Comparison of ENCODE assay signal across 1 cellular context in genomic region chr13:90545070-90545840, GRCh38.
TF ChIP-seq lines count a peak whose summit lies in the region.

No MANE protein-coding gene starts in this region.

TF ChIP-seq in K562, 482 proteins besides CTCF, POLR2A, EP300 and RAD21 (continued from another document and continues in another):
- no peak for TF ChIP-seq ZNF384 (IDR thresholded peaks at IDR 0.05; ENCODE audit: low read depth, low read length)
- no peak for TF ChIP-seq RBM14 (IDR thresholded peaks at IDR 0.05; ENCODE audit: borderline replicate concordance, insufficient read depth, low read depth, low read length)
- TF ChIP-seq, protein P1, sequence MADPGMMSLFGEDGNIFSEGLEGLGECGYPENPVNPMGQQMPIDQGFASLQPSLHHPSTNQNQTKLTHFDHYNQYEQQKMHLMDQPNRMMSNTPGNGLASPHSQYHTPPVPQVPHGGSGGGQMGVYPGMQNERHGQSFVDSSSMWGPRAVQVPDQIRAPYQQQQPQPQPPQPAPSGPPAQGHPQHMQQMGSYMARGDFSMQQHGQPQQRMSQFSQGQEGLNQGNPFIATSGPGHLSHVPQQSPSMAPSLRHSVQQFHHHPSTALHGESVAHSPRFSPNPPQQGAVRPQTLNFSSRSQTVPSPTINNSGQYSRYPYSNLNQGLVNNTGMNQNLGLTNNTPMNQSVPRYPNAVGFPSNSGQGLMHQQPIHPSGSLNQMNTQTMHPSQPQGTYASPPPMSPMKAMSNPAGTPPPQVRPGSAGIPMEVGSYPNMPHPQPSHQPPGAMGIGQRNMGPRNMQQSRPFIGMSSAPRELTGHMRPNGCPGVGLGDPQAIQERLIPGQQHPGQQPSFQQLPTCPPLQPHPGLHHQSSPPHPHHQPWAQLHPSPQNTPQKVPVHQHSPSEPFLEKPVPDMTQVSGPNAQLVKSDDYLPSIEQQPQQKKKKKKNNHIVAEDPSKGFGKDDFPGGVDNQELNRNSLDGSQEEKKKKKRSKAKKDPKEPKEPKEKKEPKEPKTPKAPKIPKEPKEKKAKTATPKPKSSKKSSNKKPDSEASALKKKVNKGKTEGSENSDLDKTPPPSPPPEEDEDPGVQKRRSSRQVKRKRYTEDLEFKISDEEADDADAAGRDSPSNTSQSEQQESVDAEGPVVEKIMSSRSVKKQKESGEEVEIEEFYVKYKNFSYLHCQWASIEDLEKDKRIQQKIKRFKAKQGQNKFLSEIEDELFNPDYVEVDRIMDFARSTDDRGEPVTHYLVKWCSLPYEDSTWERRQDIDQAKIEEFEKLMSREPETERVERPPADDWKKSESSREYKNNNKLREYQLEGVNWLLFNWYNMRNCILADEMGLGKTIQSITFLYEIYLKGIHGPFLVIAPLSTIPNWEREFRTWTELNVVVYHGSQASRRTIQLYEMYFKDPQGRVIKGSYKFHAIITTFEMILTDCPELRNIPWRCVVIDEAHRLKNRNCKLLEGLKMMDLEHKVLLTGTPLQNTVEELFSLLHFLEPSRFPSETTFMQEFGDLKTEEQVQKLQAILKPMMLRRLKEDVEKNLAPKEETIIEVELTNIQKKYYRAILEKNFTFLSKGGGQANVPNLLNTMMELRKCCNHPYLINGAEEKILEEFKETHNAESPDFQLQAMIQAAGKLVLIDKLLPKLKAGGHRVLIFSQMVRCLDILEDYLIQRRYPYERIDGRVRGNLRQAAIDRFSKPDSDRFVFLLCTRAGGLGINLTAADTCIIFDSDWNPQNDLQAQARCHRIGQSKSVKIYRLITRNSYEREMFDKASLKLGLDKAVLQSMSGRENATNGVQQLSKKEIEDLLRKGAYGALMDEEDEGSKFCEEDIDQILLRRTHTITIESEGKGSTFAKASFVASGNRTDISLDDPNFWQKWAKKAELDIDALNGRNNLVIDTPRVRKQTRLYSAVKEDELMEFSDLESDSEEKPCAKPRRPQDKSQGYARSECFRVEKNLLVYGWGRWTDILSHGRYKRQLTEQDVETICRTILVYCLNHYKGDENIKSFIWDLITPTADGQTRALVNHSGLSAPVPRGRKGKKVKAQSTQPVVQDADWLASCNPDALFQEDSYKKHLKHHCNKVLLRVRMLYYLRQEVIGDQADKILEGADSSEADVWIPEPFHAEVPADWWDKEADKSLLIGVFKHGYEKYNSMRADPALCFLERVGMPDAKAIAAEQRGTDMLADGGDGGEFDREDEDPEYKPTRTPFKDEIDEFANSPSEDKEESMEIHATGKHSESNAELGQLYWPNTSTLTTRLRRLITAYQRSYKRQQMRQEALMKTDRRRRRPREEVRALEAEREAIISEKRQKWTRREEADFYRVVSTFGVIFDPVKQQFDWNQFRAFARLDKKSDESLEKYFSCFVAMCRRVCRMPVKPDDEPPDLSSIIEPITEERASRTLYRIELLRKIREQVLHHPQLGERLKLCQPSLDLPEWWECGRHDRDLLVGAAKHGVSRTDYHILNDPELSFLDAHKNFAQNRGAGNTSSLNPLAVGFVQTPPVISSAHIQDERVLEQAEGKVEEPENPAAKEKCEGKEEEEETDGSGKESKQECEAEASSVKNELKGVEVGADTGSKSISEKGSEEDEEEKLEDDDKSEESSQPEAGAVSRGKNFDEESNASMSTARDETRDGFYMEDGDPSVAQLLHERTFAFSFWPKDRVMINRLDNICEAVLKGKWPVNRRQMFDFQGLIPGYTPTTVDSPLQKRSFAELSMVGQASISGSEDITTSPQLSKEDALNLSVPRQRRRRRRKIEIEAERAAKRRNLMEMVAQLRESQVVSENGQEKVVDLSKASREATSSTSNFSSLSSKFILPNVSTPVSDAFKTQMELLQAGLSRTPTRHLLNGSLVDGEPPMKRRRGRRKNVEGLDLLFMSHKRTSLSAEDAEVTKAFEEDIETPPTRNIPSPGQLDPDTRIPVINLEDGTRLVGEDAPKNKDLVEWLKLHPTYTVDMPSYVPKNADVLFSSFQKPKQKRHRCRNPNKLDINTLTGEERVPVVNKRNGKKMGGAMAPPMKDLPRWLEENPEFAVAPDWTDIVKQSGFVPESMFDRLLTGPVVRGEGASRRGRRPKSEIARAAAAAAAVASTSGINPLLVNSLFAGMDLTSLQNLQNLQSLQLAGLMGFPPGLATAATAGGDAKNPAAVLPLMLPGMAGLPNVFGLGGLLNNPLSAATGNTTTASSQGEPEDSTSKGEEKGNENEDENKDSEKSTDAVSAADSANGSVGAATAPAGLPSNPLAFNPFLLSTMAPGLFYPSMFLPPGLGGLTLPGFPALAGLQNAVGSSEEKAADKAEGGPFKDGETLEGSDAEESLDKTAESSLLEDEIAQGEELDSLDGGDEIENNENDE (IDR thresholded peaks at IDR 0.05; ENCODE audit: low read depth, low read length), result no peak
- peak; percentile 40; the same call in 1 of the 2 replicates for TF ChIP-seq TSC22D4 (tag; IDR thresholded peaks at IDR 0.05)
- TF ChIP-seq ZNF408 (CRISPR knock-in tag; IDR thresholded peaks at IDR 0.05; ENCODE audit: low read depth), result no peak
- TF ChIP-seq CGGBP1 (CRISPR knock-in tag; IDR thresholded peaks at IDR 0.05), result no peak
- no peak for TF ChIP-seq MLX (CRISPR knock-in tag; conservative IDR thresholded peaks at IDR 0.05)
- TF ChIP-seq PHF21A (IDR thresholded peaks at IDR 0.05; ENCODE audit: borderline replicate concordance, low read depth), result no peak
- TF ChIP-seq, protein P2, sequence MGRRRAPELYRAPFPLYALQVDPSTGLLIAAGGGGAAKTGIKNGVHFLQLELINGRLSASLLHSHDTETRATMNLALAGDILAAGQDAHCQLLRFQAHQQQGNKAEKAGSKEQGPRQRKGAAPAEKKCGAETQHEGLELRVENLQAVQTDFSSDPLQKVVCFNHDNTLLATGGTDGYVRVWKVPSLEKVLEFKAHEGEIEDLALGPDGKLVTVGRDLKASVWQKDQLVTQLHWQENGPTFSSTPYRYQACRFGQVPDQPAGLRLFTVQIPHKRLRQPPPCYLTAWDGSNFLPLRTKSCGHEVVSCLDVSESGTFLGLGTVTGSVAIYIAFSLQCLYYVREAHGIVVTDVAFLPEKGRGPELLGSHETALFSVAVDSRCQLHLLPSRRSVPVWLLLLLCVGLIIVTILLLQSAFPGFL (CRISPR knock-in tag; IDR thresholded peaks at IDR 0.05), result no peak
- TF ChIP-seq EZH2 (IDR thresholded peaks at IDR 0.05; ENCODE audit: borderline replicate concordance, low read depth, low read length), result no peak
- TF ChIP-seq, protein P3, sequence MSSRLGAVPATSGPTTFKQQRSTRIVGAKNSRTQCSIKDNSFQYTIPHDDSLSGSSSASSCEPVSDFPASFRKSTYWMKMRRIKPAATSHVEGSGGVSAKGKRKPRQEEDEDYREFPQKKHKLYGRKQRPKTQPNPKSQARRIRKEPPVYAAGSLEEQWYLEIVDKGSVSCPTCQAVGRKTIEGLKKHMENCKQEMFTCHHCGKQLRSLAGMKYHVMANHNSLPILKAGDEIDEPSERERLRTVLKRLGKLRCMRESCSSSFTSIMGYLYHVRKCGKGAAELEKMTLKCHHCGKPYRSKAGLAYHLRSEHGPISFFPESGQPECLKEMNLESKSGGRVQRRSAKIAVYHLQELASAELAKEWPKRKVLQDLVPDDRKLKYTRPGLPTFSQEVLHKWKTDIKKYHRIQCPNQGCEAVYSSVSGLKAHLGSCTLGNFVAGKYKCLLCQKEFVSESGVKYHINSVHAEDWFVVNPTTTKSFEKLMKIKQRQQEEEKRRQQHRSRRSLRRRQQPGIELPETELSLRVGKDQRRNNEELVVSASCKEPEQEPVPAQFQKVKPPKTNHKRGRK (tag; IDR thresholded peaks at IDR 0.05), result no peak
- TF ChIP-seq SIX5 (IDR thresholded peaks at IDR 0.05; ENCODE audit: borderline replicate concordance in 1 of 2, insufficient read depth in 1 of 2, low read depth in 1 of 2, low read length in 2 of 2), result no peak; a peak in 1 of 4 replicates
- no peak for TF ChIP-seq ZNF124 (CRISPR knock-in tag; IDR thresholded peaks at IDR 0.05)
- TF ChIP-seq MEF2D (tag; conservative IDR thresholded peaks at IDR 0.05; ENCODE audit: low read depth), result no peak
- TF ChIP-seq USF2 (CRISPR knock-in tag; IDR thresholded peaks at IDR 0.05), result no peak
- TF ChIP-seq RBFOX2 (IDR thresholded peaks at IDR 0.05; ENCODE audit: low read depth, low read length), result no peak
- TF ChIP-seq ZNF395 (CRISPR knock-in tag; IDR thresholded peaks at IDR 0.05), result no peak
- no peak for TF ChIP-seq ZNF699 (CRISPR knock-in tag; IDR thresholded peaks at IDR 0.05; ENCODE audit: insufficient replicate concordance)
- TF ChIP-seq, protein P4, sequence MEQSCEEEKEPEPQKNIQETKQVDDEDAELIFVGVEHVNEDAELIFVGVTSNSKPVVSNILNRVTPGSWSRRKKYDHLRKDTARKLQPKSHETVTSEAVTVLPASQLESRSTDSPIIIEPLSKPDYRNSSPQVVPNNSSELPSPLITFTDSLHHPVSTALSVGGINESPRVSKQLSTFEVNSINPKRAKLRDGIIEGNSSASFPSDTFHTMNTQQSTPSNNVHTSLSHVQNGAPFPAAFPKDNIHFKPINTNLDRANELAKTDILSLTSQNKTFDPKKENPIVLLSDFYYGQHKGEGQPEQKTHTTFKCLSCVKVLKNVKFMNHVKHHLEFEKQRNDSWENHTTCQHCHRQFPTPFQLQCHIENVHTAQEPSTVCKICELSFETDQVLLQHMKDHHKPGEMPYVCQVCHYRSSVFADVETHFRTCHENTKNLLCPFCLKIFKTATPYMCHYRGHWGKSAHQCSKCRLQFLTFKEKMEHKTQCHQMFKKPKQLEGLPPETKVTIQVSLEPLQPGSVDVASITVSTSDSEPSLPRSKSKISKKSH (CRISPR knock-in tag; IDR thresholded peaks at IDR 0.05), result no peak
- TF ChIP-seq ZNF354B (CRISPR knock-in tag; IDR thresholded peaks at IDR 0.05), result no peak
- no peak for TF ChIP-seq RFX1 (IDR thresholded peaks at IDR 0.05)
- no peak for TF ChIP-seq BRD4 (IDR thresholded peaks at IDR 0.05)
- TF ChIP-seq NFIX (CRISPR knock-in tag; IDR thresholded peaks at IDR 0.05; ENCODE audit: low read depth), result no peak
- TF ChIP-seq HSF4 (CRISPR knock-in tag; IDR thresholded peaks at IDR 0.05; ENCODE audit: borderline replicate concordance), result no peak
- TF ChIP-seq, protein P5, sequence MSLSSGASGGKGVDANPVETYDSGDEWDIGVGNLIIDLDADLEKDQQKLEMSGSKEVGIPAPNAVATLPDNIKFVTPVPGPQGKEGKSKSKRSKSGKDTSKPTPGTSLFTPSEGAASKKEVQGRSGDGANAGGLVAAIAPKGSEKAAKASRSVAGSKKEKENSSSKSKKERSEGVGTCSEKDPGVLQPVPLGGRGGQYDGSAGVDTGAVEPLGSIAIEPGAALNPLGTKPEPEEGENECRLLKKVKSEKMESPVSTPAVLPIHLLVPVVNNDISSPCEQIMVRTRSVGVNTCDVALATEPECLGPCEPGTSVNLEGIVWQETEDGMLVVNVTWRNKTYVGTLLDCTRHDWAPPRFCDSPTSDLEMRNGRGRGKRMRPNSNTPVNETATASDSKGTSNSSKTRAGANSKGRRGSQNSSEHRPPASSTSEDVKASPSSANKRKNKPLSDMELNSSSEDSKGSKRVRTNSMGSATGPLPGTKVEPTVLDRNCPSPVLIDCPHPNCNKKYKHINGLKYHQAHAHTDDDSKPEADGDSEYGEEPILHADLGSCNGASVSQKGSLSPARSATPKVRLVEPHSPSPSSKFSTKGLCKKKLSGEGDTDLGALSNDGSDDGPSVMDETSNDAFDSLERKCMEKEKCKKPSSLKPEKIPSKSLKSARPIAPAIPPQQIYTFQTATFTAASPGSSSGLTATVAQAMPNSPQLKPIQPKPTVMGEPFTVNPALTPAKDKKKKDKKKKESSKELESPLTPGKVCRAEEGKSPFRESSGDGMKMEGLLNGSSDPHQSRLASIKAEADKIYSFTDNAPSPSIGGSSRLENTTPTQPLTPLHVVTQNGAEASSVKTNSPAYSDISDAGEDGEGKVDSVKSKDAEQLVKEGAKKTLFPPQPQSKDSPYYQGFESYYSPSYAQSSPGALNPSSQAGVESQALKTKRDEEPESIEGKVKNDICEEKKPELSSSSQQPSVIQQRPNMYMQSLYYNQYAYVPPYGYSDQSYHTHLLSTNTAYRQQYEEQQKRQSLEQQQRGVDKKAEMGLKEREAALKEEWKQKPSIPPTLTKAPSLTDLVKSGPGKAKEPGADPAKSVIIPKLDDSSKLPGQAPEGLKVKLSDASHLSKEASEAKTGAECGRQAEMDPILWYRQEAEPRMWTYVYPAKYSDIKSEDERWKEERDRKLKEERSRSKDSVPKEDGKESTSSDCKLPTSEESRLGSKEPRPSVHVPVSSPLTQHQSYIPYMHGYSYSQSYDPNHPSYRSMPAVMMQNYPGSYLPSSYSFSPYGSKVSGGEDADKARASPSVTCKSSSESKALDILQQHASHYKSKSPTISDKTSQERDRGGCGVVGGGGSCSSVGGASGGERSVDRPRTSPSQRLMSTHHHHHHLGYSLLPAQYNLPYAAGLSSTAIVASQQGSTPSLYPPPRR (CRISPR knock-in tag; IDR thresholded peaks at IDR 0.05; ENCODE audit: borderline replicate concordance), result no peak
- TF ChIP-seq TRIM24 (IDR thresholded peaks at IDR 0.05), result no peak
- no peak for TF ChIP-seq E2F6 (IDR thresholded peaks at IDR 0.05; ENCODE audit: borderline replicate concordance in 1 of 2, extremely low read depth in 1 of 2, insufficient read depth in 1 of 2, insufficient read length in 1 of 2, low read depth in 1 of 2, low read length in 1 of 2, poor library complexity in 1 of 2, severe bottlenecking in 1 of 2)
- no peak for TF ChIP-seq TCF7L2 (IDR thresholded peaks at IDR 0.05; ENCODE audit: low read depth, low read length)
- TF ChIP-seq XRCC5 (IDR thresholded peaks at IDR 0.05; ENCODE audit: low read depth, low read length), result no peak
- TF ChIP-seq RBM25 (IDR thresholded peaks at IDR 0.05; ENCODE audit: low read depth, low read length, severe bottlenecking), result no peak
- no peak for TF ChIP-seq POLR2B (IDR thresholded peaks at IDR 0.05; ENCODE audit: low read depth, partially characterized antibody)
